16 cellular contexts compared by ENCODE assay signal in the genomic region with DNA sequence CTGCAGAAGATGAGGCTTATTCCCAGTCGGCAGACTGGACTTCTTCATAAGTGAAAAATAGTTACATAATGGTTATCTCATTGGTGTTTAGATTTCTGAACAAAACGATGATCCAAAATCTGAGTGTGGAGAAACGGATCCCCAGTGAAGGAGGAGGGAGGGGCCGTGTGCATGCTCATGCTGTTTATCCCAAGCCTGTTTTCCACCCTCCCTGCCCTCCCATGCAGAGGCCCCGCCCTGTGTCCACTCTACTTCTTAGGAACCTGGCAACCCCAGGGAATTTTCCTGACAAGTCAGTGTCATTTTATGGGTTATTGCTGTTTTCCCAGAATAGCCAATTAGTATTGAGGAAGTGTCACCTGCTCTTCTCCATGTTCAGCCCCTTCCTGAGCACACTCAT.
DNase-seq lines count a peak whose midpoint lies in the region; ATAC-seq, FAIRE-seq and TF ChIP-seq lines count a peak whose summit lies in the region.
"Had no signal": no experiment of that assay in that cellular context is flagged by ENCODE, and none has a peak within 500 bp of the region (broad histone marks: within the 10 kb centered on the region; RNA-seq: fewer than 3 reads in every experiment).

No MANE protein-coding gene starts in this region.

- H3K4me3 ChIP-seq in left lung, result no peak overlapping the region
- no peak overlapping the region for H3K4me3 ChIP-seq in stomach smooth muscle (ENCODE audit: low read length in 2 of 2)
- H3K4me3 ChIP-seq in body of pancreas, result no peak overlapping the region
- H3K4me3 ChIP-seq: PC-9, skin epidermis, uterus had no signal

- intact Hi-C loops in left lung (cut with DNase I) (no loop called here), body of pancreas (cut with DNase I) (no loop called here)

- peaks cover 0 to 10% of the 10 kb centered on the region in 2 donors for H3K36me3 ChIP-seq in left lung
- H3K36me3 ChIP-seq in stomach smooth muscle (ENCODE audit: control insufficient read depth in 2 of 2, insufficient read depth in 2 of 2, low read length in 2 of 2), result peaks cover 0 to 4% of the 10 kb centered on the region in 2 donors
- H3K36me3 ChIP-seq in body of pancreas (replicated peaks in 1 of 2; ENCODE audit: insufficient read depth in 1 of 2, low read depth in 2 of 2), result no peaks in the 10 kb centered on the region
- H3K36me3 ChIP-seq: uterus had no signal

- no peak for TF ChIP-seq CTCF in left lung (IDR thresholded peaks at IDR 0.05)
- TF ChIP-seq CTCF in body of pancreas (IDR thresholded peaks at IDR 0.05), result no peak

- peaks cover 94% of the 10 kb centered on the region for H3K4me1 Mint-ChIP-seq in activated naive CD8-positive, alpha-beta T cell (ENCODE audit: low read depth)

- peaks cover 43 to 84% of the 10 kb centered on the region in 2 donors for H3K36me3 Mint-ChIP-seq in activated naive CD4-positive, alpha-beta T cell treated with anti-CD3 and anti-CD28 coated beads, Interleukin-2, amount 50 U/mL, for 72 hours
- peaks cover 31% of the 10 kb centered on the region for H3K36me3 Mint-ChIP-seq in activated naive CD8-positive, alpha-beta T cell

- H3K4me3 Mint-ChIP-seq in activated naive CD8-positive, alpha-beta T cell, result peak overlapping the region; percentile 32
- H3K4me3 Mint-ChIP-seq: activated CD8-positive, alpha-beta memory T cell treated with anti-CD3 and anti-CD28 coated beads, Interleukin-2, amount 10 ng/mL, durations not matched to agents 7 days and 5 days had no signal

- no peaks in the 10 kb centered on the region for H3K27me3 Mint-ChIP-seq in activated naive CD8-positive, alpha-beta T cell
- H3K27me3 Mint-ChIP-seq: activated CD8-positive, alpha-beta memory T cell treated with anti-CD3 and anti-CD28 coated beads, Interleukin-2, amount 10 ng/mL, durations not matched to agents 7 days and 5 days had no signal

- ATAC-seq in activated naive CD4-positive, alpha-beta T cell treated with anti-CD3 and anti-CD28 coated beads, Interleukin-2, amount 50 U/mL, for 72 hours, result no peak
- ATAC-seq in left lung, result peak; percentile 26
- ATAC-seq in body of pancreas, result no peak
- ATAC-seq: activated CD8-positive, alpha-beta memory T cell treated with anti-CD3 and anti-CD28 coated beads, Interleukin-2, amount 10 ng/mL, durations not matched to agents 7 days and 5 days; HCT116 had no signal

- no peak overlapping the region for H3K27ac ChIP-seq in left lung
- peak overlapping the region; percentile 53 for H3K27ac ChIP-seq in stomach smooth muscle (ENCODE audit: low read length)
- no peak overlapping the region for H3K27ac ChIP-seq in body of pancreas
- H3K27ac ChIP-seq: PC-9, skin epidermis, uterus, VCaP had no signal

- FAIRE-seq in RCC 7860 (lab: Jason Lieb, UNC), result no peak

- H3K4me1 ChIP-seq in left lung, result peaks cover 0 to 77% of the 10 kb centered on the region in 2 donors
- peaks cover 32% of the 10 kb centered on the region for H3K4me1 ChIP-seq in stomach smooth muscle (ENCODE audit: control insufficient read depth, insufficient read depth, low read length)
- H3K4me1 ChIP-seq in body of pancreas, result peaks cover 9% of the 10 kb centered on the region
- H3K4me1 ChIP-seq: uterus had no signal

- H3K9ac ChIP-seq in stomach smooth muscle (ENCODE audit: low read length in 2 of 2), result no peak overlapping the region

- peak overlapping the region; percentile 38 to 75 for H3K27ac Mint-ChIP-seq in activated naive CD4-positive, alpha-beta T cell treated with anti-CD3 and anti-CD28 coated beads, Interleukin-2, amount 50 U/mL, for 72 hours
- peak overlapping the region; percentile 82 for H3K27ac Mint-ChIP-seq in activated naive CD8-positive, alpha-beta T cell

- 73 to 83% methylated on average over 5 of the region's 5 CpGs for whole genome bisulfite sequencing in body of pancreas, 2 donors

- H3K27me3 ChIP-seq in left lung (no peaks in the 10 kb centered on the region), stomach smooth muscle (ENCODE audit: control insufficient read depth in 1 of 2, insufficient read depth in 2 of 2, low read length in 2 of 2) (no peaks in the 10 kb centered on the region), body of pancreas (no peaks in the 10 kb centered on the region)
- H3K27me3 ChIP-seq: uterus had no signal

- no peak for TF ChIP-seq POLR2A in body of pancreas (IDR thresholded peaks at IDR 0.05)

- H3K9me3 Mint-ChIP-seq in activated naive CD4-positive, alpha-beta T cell treated with anti-CD3 and anti-CD28 coated beads, Interleukin-2, amount 50 U/mL, for 72 hours, result peaks cover 0 to 6% of the 10 kb centered on the region in 2 donors
- no peaks in the 10 kb centered on the region for H3K9me3 Mint-ChIP-seq in activated naive CD8-positive, alpha-beta T cell (ENCODE audit: low read depth)

- H3K9me3 ChIP-seq in left lung (no peaks in the 10 kb centered on the region), stomach smooth muscle (ENCODE audit: control insufficient read depth in 2 of 2, low read length in 2 of 2) (no peaks in the 10 kb centered on the region), body of pancreas (no peaks in the 10 kb centered on the region)
- H3K9me3 ChIP-seq: uterus had no signal

- no peak for DNase-seq in activated naive CD4-positive, alpha-beta T cell treated with anti-CD3 and anti-CD28 coated beads, Interleukin-2, amount 50 U/mL, for 72 hours (ENCODE audit: low spot score in 2 of 2)
- no peak for DNase-seq in activated naive CD4-positive, alpha-beta T cell treated with Interleukin-2 at 50 U/mL for 16 hours
- DNase-seq in left lung, result no peak
- DNase-seq in GF-D8 (lab: John Stamatoyannopoulos, UW), result no peak
- no peak for DNase-seq in RCC 7860 (ENCODE audit: low spot score)
- no peak for DNase-seq in body of pancreas
- DNase-seq: activated CD8-positive, alpha-beta memory T cell treated with anti-CD3 and anti-CD28 coated beads, Interleukin-2, amount 10 ng/mL, durations not matched to agents 7 days and 5 days; NCI-H2029; NCI-H526; PC-9; uterus had no signal
